In genomic region chr7:113086431-113086888, GRCh38 we compare ENCODE assay signal across 8 cellular contexts. TPM values are rescaled to one million over a fixed set of nuclear protein-coding genes. Genes with fewer than 3 reads are reported as not detected.
A peak's percentile ranks its signal among the peaks of the same experiment; 100 is the strongest.
DNase-seq lines count a peak whose midpoint lies in the region; ATAC-seq, FAIRE-seq and TF ChIP-seq lines count a peak whose summit lies in the region.

Gene GPR85, minus strand, starts transcription at chr7:113086827. Its CDS starts 2,106 bp downstream, at chr7:113084721.

- H3K9ac ChIP-seq in mucosa of stomach (ENCODE audit: low read length): peak within 1 kb of the TSS; percentile 34

- H3K4me3 ChIP-seq in GM12875 (ENCODE audit: low read depth, low read length) (peak within 1 kb of the TSS; percentile 57), mucosa of stomach (ENCODE audit: low read length) (peak within 1 kb of the TSS; percentile 23), testis (peak within 1 kb of the TSS; percentile 29 to 45)

- H3K36me3 ChIP-seq in mucosa of stomach (ENCODE audit: control insufficient read depth, insufficient read depth, low read length) (no peaks in the 10 kb centered on the region), testis (ENCODE audit: low read depth, missing control alignments) (no peaks in the 10 kb centered on the region)

- H3K4me1 ChIP-seq in mucosa of stomach (ENCODE audit: control insufficient read depth, insufficient read depth, low read length) (peaks cover 9% of the 10 kb centered on the region), testis (peaks cover 5% of the 10 kb centered on the region)

- ATAC-seq in HG02678 (IDR thresholded peaks at IDR 0.05; ENCODE audit: unreplicated experiment): peak; percentile 76
- peak; percentile 91 for ATAC-seq in activated CD8-positive, alpha-beta memory T cell treated with anti-CD3 and anti-CD28 coated beads, Interleukin-2, amount 10 ng/mL, durations not matched to agents 7 days and 5 days

- H3K4me3 Mint-ChIP-seq in activated CD8-positive, alpha-beta memory T cell treated with anti-CD3 and anti-CD28 coated beads, Interleukin-2, amount 10 ng/mL, durations not matched to agents 7 days and 5 days: peak within 1 kb of the TSS; percentile 49

- H3K9me3 Mint-ChIP-seq in activated CD8-positive, alpha-beta memory T cell treated with anti-CD3 and anti-CD28 coated beads, Interleukin-2, amount 10 ng/mL, durations not matched to agents 7 days and 5 days (ENCODE audit: low read depth): no peaks in the 10 kb centered on the region

- no peak for TF ChIP-seq CTCF in GM12875 (IDR thresholded peaks at IDR 0.05; ENCODE audit: borderline replicate concordance, insufficient read depth, low read depth, low read length)
- no peak for TF ChIP-seq CTCF in testis (IDR thresholded peaks at IDR 0.05)

- intact Hi-C loops in testis (cut with DNase I; ENCODE audit: low total_unique reads): no loop called here

- CTCF ChIA-PET in activated CD8-positive, alpha-beta memory T cell treated with anti-CD3 and anti-CD28 coated beads, Interleukin-2, amount 10 ng/mL, durations not matched to agents 7 days and 5 days (lab: Charles Lee): interaction anchor here (0.6 to 0.9 kb wide), 2 partner anchors 8 to 10 kb away, joined by 3 read pairs; no protein-coding TSS in a partner anchor

- no peak within 1 kb of the TSS for H3K27ac Mint-ChIP-seq in activated CD8-positive, alpha-beta memory T cell treated with anti-CD3 and anti-CD28 coated beads, Interleukin-2, amount 10 ng/mL, durations not matched to agents 7 days and 5 days

- no peaks in the 10 kb centered on the region for H3K36me3 Mint-ChIP-seq in activated CD8-positive, alpha-beta memory T cell treated with anti-CD3 and anti-CD28 coated beads, Interleukin-2, amount 10 ng/mL, durations not matched to agents 7 days and 5 days

- H3K27me3 Mint-ChIP-seq in activated CD8-positive, alpha-beta memory T cell treated with anti-CD3 and anti-CD28 coated beads, Interleukin-2, amount 10 ng/mL, durations not matched to agents 7 days and 5 days: peaks cover 49% of the 10 kb centered on the region

- TF ChIP-seq POLR2A in erythroblast (IDR thresholded peaks at IDR 0.05; ENCODE audit: low read length) (no peak), testis (IDR thresholded peaks at IDR 0.05) (no peak)

- 0 to 1% methylated on average over 29 of the region's 29 CpGs for WGBS in testis, 2 donors

- H3K9me3 ChIP-seq in mucosa of stomach (ENCODE audit: control insufficient read depth, low read length) (no peaks in the 10 kb centered on the region), testis (no peaks in the 10 kb centered on the region)

- no peaks in the 10 kb centered on the region for H3K27me3 ChIP-seq in mucosa of stomach (ENCODE audit: control insufficient read depth, insufficient read depth, low read length)
- no peaks in the 10 kb centered on the region for H3K27me3 ChIP-seq in testis

- no peak for FAIRE-seq in RCC 7860 (lab: Jason Lieb, UNC)

- DNase-seq in NCI-H2107 (lab: John Stamatoyannopoulos, UW): peak; percentile 4
- peak; percentile 52 for DNase-seq in activated CD8-positive, alpha-beta memory T cell treated with anti-CD3 and anti-CD28 coated beads, Interleukin-2, amount 10 ng/mL, durations not matched to agents 7 days and 5 days
- DNase-seq in erythroblast (lab: John Stamatoyannopoulos, UW): peak; percentile 65 to 76
- peak; percentile 45 for DNase-seq in testis
- DNase-seq in RCC 7860 (ENCODE audit: low spot score): no peak

- H3K4me1 Mint-ChIP-seq in activated CD8-positive, alpha-beta memory T cell treated with anti-CD3 and anti-CD28 coated beads, Interleukin-2, amount 10 ng/mL, durations not matched to agents 7 days and 5 days: peaks cover 11% of the 10 kb centered on the region

- H3K27ac ChIP-seq in testis: no peak within 1 kb of the TSS

RNA-seq across cellular contexts. Expression of gene GPR85, which starts in this region (rescaled TPM):
- total RNA-seq in activated CD8-positive, alpha-beta memory T cell treated with anti-CD3 and anti-CD28 coated beads, Interleukin-2, amount 10 ng/mL, durations not matched to agents 7 days and 5 days: not detected
- 1 to 10 TPM; 2.8 to 5.4 TPM for total RNA-seq in testis
- polyA plus RNA-seq in testis (ENCODE audit: insufficient read depth, low read depth, low replicate concordance): 18.5 TPM

Comparison
In these comparisons a context has a peak if more than half of its experiments do, and no peak if none do; other contexts are left out.
1. Peak in DNase-seq and ATAC-seq in activated CD8-positive, alpha-beta memory T cell treated with anti-CD3 and anti-CD28 coated beads, Interleukin-2, amount 10 ng/mL, durations not matched to agents 7 days and 5 days; RNA of the gene not detected or under 1 TPM.